9 cellular contexts compared by ENCODE assay signal in genomic region chr17:66855204-66855603, GRCh38. TPM values are rescaled to one million over a fixed set of nuclear protein-coding genes. Genes with fewer than 3 reads are reported as not detected.
DNase-seq lines count a peak whose midpoint lies in the region; ATAC-seq and TF ChIP-seq lines count a peak whose summit lies in the region.
"Had no signal": no experiment of that assay in that cellular context is flagged by ENCODE, and none has a peak within 500 bp of the region (broad histone marks: within the 10 kb centered on the region; RNA-seq: fewer than 3 reads in every experiment).

No MANE protein-coding gene starts in this region.

- H3K27ac ChIP-seq in OCI-LY1 (ENCODE audit: low read depth, low read length, poor library complexity, severe bottlenecking) (no peak overlapping the region), brain microvascular endothelial cell (no peak overlapping the region), stomach (no peak overlapping the region), tibial nerve (no peak overlapping the region)

- no peak overlapping the region for H3K9ac ChIP-seq in OCI-LY1 (ENCODE audit: low read length)

- no peaks in the 10 kb centered on the region for H3K9me3 ChIP-seq in OCI-LY1 (ENCODE audit: low read length)
- H3K9me3 ChIP-seq in stomach = peaks cover 0 to 15% (median 8%) of the 10 kb centered on the region in 4 donors
- H3K9me3 ChIP-seq in tibial nerve = peaks cover 0 to 23% (median 0%) of the 10 kb centered on the region in 4 donors

- no peaks in the 10 kb centered on the region for H3K4me1 ChIP-seq in OCI-LY1 (ENCODE audit: insufficient read depth, low read length, severe bottlenecking)
- H3K4me1 ChIP-seq in stomach = no peaks in the 10 kb centered on the region
- H3K4me1 ChIP-seq in tibial nerve = no peaks in the 10 kb centered on the region

- H3F3A ChIP-seq in OCI-LY1 (ENCODE audit: insufficient read depth, low read length) = no peaks in the 10 kb centered on the region

- no peaks in the 10 kb centered on the region for H4K20me1 ChIP-seq in OCI-LY1 (ENCODE audit: insufficient read depth, low read length)

- TF ChIP-seq EP300 in stomach (IDR thresholded peaks at IDR 0.05) (no peak), tibial nerve (IDR thresholded peaks at IDR 0.05) (no peak)

- no peak for ATAC-seq in HG03045 (IDR thresholded peaks at IDR 0.05; ENCODE audit: unreplicated experiment)

- H3K4me2 ChIP-seq in OCI-LY1 (ENCODE audit: low read length) = no peak overlapping the region

- H3K36me3 ChIP-seq in OCI-LY1 (ENCODE audit: insufficient read depth, low read length) (no peaks in the 10 kb centered on the region), brain microvascular endothelial cell (replicated peaks) (no peaks in the 10 kb centered on the region), stomach (no peaks in the 10 kb centered on the region), tibial nerve (no peaks in the 10 kb centered on the region)

- POLR2A ChIA-PET in GM10248 (lab: Yijun Ruan, JAX) = no interaction called here

- in situ Hi-C loops in brain microvascular endothelial cell (cut with HindIII; ENCODE audit: low pct_ligation_motif_present, low sequenced_read_pairs) = no loop called here

- H3K79me2 ChIP-seq in OCI-LY1 (ENCODE audit: insufficient read depth, low read length) = no peaks in the 10 kb centered on the region

- CTCF ChIA-PET in GM10248 (lab: Yijun Ruan, JAX) = no interaction called here

- TF ChIP-seq POLR2A in stomach (IDR thresholded peaks at IDR 0.05) = no peak
- TF ChIP-seq POLR2A in tibial nerve (IDR thresholded peaks at IDR 0.05) = no peak

- 70 to 78% (median 74%) methylated on average over 10 of the region's 10 CpGs for WGBS in stomach, 5 donors
- 76 to 79% methylated on average over 10 of the region's 10 CpGs for WGBS in tibial nerve, 2 donors

- TF ChIP-seq CTCF in GM10248 (IDR thresholded peaks at IDR 0.05; ENCODE audit: control extremely low read depth, extremely low read depth, low read depth, missing control alignments) (peak; percentile 2), OCI-LY1 (IDR thresholded peaks at IDR 0.05; ENCODE audit: low read length) (peak; percentile 64), brain microvascular endothelial cell (IDR thresholded peaks at IDR 0.05; ENCODE audit: low read depth, low read length, missing control alignments) (peak; percentile 47), stomach (IDR thresholded peaks at IDR 0.05) (no peak), tibial nerve (IDR thresholded peaks at IDR 0.05) (no peak)

- no peaks in the 10 kb centered on the region for H3K9me2 ChIP-seq in OCI-LY1 (ENCODE audit: low read depth, low read length)

- no peak overlapping the region for H2AFZ ChIP-seq in OCI-LY1 (ENCODE audit: low read length)

- DNase-seq in GM10248 (ENCODE audit: extremely low spot score) = no peak
- DNase-seq in brain microvascular endothelial cell = no peak
- DNase-seq in stimulated activated CD4-positive, alpha-beta T cell treated with anti-CD3 and anti-CD28 coated beads, Interleukin-1b, Interleukin-23, amount 100 ng/mL, for 4 hours (ENCODE audit: low read depth in 2 of 2) = peak; percentile 4 to 7
- no peak for DNase-seq in SK-N-DZ (ENCODE audit: low spot score)
- no peak for DNase-seq in stomach
- no peak for DNase-seq in tibial nerve (ENCODE audit: low spot score in 2 of 2)

- H3K27me3 ChIP-seq in OCI-LY1 (ENCODE audit: insufficient read depth, low read length) (no peaks in the 10 kb centered on the region; the same call in 1 of the 2 replicates), brain microvascular endothelial cell (replicated peaks) (no peaks in the 10 kb centered on the region), stomach (no peaks in the 10 kb centered on the region), tibial nerve (no peaks in the 10 kb centered on the region)

- no peak overlapping the region for H3K4me3 ChIP-seq in OCI-LY1 (ENCODE audit: low read depth, low read length, poor library complexity, severe bottlenecking)
- no peak overlapping the region for H3K4me3 ChIP-seq in brain microvascular endothelial cell (ENCODE audit: low read depth, low read length)
- no peak overlapping the region for H3K4me3 ChIP-seq in stomach
- no peak overlapping the region for H3K4me3 ChIP-seq in tibial nerve

- intact Hi-C loops in stomach (cut with DNase I; ENCODE audit: low total_unique reads) = no loop called here

RNA-seq across cellular contexts. Expression of gene CACNG5, which starts 20.3 kb away (rescaled TPM):
- not detected in 2 replicates for polyA plus RNA-seq in SK-N-DZ (2014; cell fraction: cytosol; rRNA removed)
- polyA plus RNA-seq in SK-N-DZ (2014; cell fraction: nucleus; rRNA removed) = 0.26 TPM in 1 of 2 replicates, not detected in the other
- total RNA-seq in stomach (not detected), tibial nerve (not detected)
- polyA plus RNA-seq in stomach = not detected
- total RNA-seq: astrocyte had no signal

Comparison
In these comparisons a context has a peak if more than half of its experiments do, and no peak if none do; other contexts are left out.
1. DNase-seq: peak in stimulated activated CD4-positive, alpha-beta T cell treated with anti-CD3 and anti-CD28 coated beads, Interleukin-1b, Interleukin-23, amount 100 ng/mL, for 4 hours (2 of 2); none in GM10248 (single experiment), brain microvascular endothelial cell (single experiment), SK-N-DZ (single experiment), stomach (single experiment) and tibial nerve (0 of 2).
2. CTCF ChIP-seq: peak in GM10248 (single experiment), OCI-LY1 (single experiment) and brain microvascular endothelial cell (single experiment); none in stomach (0 of 7) and tibial nerve (0 of 5).